In the genomic region with DNA sequence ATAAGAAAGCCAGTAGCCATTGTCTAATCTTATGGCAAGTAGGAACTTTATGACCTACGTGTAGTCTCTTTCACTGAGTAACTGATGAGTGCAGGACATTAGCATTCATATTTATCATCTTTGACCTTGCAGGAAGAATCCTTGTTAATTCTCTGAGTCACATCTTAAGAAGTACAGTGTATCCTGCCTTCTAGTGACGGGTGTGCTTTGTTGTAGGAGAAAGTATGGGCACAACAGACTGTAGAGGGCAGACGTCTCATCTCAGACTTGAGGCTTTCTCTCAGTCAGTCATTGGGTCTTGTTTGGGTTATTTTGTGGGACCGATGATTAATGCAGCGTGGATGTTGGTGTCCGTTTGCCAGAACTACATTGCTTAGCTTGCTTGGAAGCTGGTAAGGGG, we compare ENCODE assay signal across 11 cellular contexts. TPM values are rescaled to one million over a fixed set of nuclear protein-coding genes. Genes with fewer than 3 reads are reported as not detected.
DNase-seq lines count a peak whose midpoint lies in the region; ATAC-seq and TF ChIP-seq lines count a peak whose summit lies in the region.
"Had no signal": no experiment of that assay in that cellular context is flagged by ENCODE, and none has a peak within 500 bp of the region (broad histone marks: within the 10 kb centered on the region; RNA-seq: fewer than 3 reads in every experiment).

No MANE protein-coding gene starts in this region.

- no peak overlapping the region for H2AK5ac ChIP-seq in H9 (ENCODE audit: insufficient read length, low read length)

- no peaks in the 10 kb centered on the region for H3K27me3 ChIP-seq in smooth muscle cell (ENCODE audit: low read depth)
- no peaks in the 10 kb centered on the region for H3K27me3 ChIP-seq in H9 (ENCODE audit: insufficient read depth, low read length)

- DNase-seq in HCEC 1CT (peak; percentile 99), T1000 (lab: John Stamatoyannopoulos, UW) (peak; percentile 51), fibroblast of the aortic adventitia (ENCODE audit: low read depth) (peak; percentile 88), smooth muscle cell (lab: John Stamatoyannopoulos, UW; ENCODE audit: unreplicated experiment) (no peak), NCI-H2171 treated with DMSO at 0.1 percent for 48 hours (lab: John Stamatoyannopoulos, UW) (no peak), H9 (no peak)
- no peak for DNase-seq in activated naive CD4-positive, alpha-beta T cell treated with anti-CD3 and anti-CD28 coated beads, Interleukin-2, amount 50 U/mL, for 72 hours (ENCODE audit: low spot score in 2 of 2)
- DNase-seq: central memory CD4-positive, alpha-beta T cell; T-helper 1 cell had no signal

- no peak overlapping the region for H3K4me3 Mint-ChIP-seq in H9
- H3K4me3 Mint-ChIP-seq: nephron had no signal

- no peaks in the 10 kb centered on the region for H3K9me3 Mint-ChIP-seq in activated naive CD4-positive, alpha-beta T cell treated with anti-CD3 and anti-CD28 coated beads, Interleukin-2, amount 50 U/mL, for 72 hours
- H3K9me3 Mint-ChIP-seq in H9 = no peaks in the 10 kb centered on the region
- H3K9me3 Mint-ChIP-seq: nephron had no signal

- no peak overlapping the region for H3K4ac ChIP-seq in H9 (ENCODE audit: low read depth, low read length)

- no peak for ATAC-seq in activated naive CD4-positive, alpha-beta T cell treated with anti-CD3 and anti-CD28 coated beads, Interleukin-2, amount 50 U/mL, for 72 hours

- no peak overlapping the region for H2BK5ac ChIP-seq in H9 (ENCODE audit: insufficient read length, low read length)

- H3K79me2 ChIP-seq in smooth muscle cell (ENCODE audit: low read depth) (peaks cover 5% of the 10 kb centered on the region), H9 (ENCODE audit: insufficient read depth, low read length) (no peaks in the 10 kb centered on the region)

- 27% methylated on average over 6 of the region's 6 CpGs for WGBS in smooth muscle cell (ENCODE audit: low lambda C conversion rate)
- no CpG with 5 or more reads among the region's 6 CpGs for WGBS in H9 (ENCODE audit: extremely low coverage, insufficient read length, low lambda C conversion rate)

- H2AFZ ChIP-seq in smooth muscle cell (ENCODE audit: low read depth) (no peak overlapping the region), H9 (ENCODE audit: low read length) (no peak overlapping the region)

- H3K36me3 Mint-ChIP-seq in activated naive CD4-positive, alpha-beta T cell treated with anti-CD3 and anti-CD28 coated beads, Interleukin-2, amount 50 U/mL, for 72 hours = peaks cover 3 to 4% of the 10 kb centered on the region in 2 donors
- peaks cover 9 to 39% (median 32%) of the 10 kb centered on the region in 3 experiments; a peak in 6 of 7 replicates for H3K36me3 Mint-ChIP-seq in H9 (ENCODE audit: insufficient read depth in 1 of 3, low read depth in 3 of 3)

- TF ChIP-seq CTCF in fibroblast of the aortic adventitia (IDR thresholded peaks at IDR 0.05; ENCODE audit: insufficient read depth, low read length) (peak; percentile 63), smooth muscle cell (IDR thresholded peaks at IDR 0.05; ENCODE audit: borderline replicate concordance, insufficient read depth, poor library complexity, severe bottlenecking) (peak; percentile 23), H9 (conservative IDR thresholded peaks at IDR 0.05) (no peak)

- peaks cover under 1 to 1% of the 10 kb centered on the region in 2 experiments; a peak in 2 of 4 replicates for H3K4me1 Mint-ChIP-seq in H9

- peaks cover 7% of the 10 kb centered on the region for H3K36me3 ChIP-seq in smooth muscle cell (ENCODE audit: low read depth)

- no peaks in the 10 kb centered on the region for H3K23me2 ChIP-seq in H9 (ENCODE audit: insufficient read length, low read depth, low read length, poor library complexity, severe bottlenecking)

- H3K14ac ChIP-seq in H9 (ENCODE audit: insufficient read depth, low read length) = no peak overlapping the region

- H3K27ac Mint-ChIP-seq in activated naive CD4-positive, alpha-beta T cell treated with anti-CD3 and anti-CD28 coated beads, Interleukin-2, amount 50 U/mL, for 72 hours = no peak overlapping the region
- H3K27ac Mint-ChIP-seq in H9 = peak overlapping the region in 1 of 3 experiments; percentile 11; a peak in 1 of 7 replicates
- H3K27ac Mint-ChIP-seq: nephron had no signal

- H3K4me1 ChIP-seq in smooth muscle cell (ENCODE audit: low read depth) = no peaks in the 10 kb centered on the region
- H3K4me1 ChIP-seq in H9 (ENCODE audit: insufficient read depth, low read length) = no peaks in the 10 kb centered on the region

- no peak overlapping the region for H3K23ac ChIP-seq in H9 (ENCODE audit: insufficient read length, low read depth, low read length)

- no peak overlapping the region for H2BK12ac ChIP-seq in H9 (ENCODE audit: insufficient read length, low read depth, low read length)

- H4K20me1 ChIP-seq in smooth muscle cell (ENCODE audit: low read depth) (no peaks in the 10 kb centered on the region), H9 (ENCODE audit: control insufficient read depth, insufficient read depth, insufficient read length) (no peaks in the 10 kb centered on the region)

- H4K8ac ChIP-seq in H9 (replicated peaks; ENCODE audit: insufficient read length, low read depth, low read length) = no peak overlapping the region

- no peak overlapping the region for H2BK20ac ChIP-seq in H9 (ENCODE audit: low read depth, low read length, poor library complexity, severe bottlenecking)

- H3K9ac ChIP-seq in smooth muscle cell (ENCODE audit: low read depth) (peak overlapping the region; percentile 75), H9 (ENCODE audit: extremely low read depth, insufficient read length, low read length) (no peak overlapping the region)

- H3K27me3 Mint-ChIP-seq in H9 (ENCODE audit: low read depth) = no peaks in the 10 kb centered on the region

- H3K4me3 ChIP-seq in fibroblast of the aortic adventitia (ENCODE audit: low read depth, low read length) = no peak overlapping the region
- no peak overlapping the region for H3K4me3 ChIP-seq in smooth muscle cell
- H3K4me3 ChIP-seq: thoracic aorta had no signal

- no peak overlapping the region for H3K56ac ChIP-seq in H9 (ENCODE audit: insufficient read length, low read depth, low read length)

- H3K27ac ChIP-seq in smooth muscle cell (ENCODE audit: low read depth) = peak overlapping the region; percentile 97
- no peak overlapping the region for H3K27ac ChIP-seq in H9 (ENCODE audit: insufficient read length, low read depth, low read length)
- H3K27ac ChIP-seq: thoracic aorta had no signal

- H2BK120ac ChIP-seq in H9 (ENCODE audit: low read depth, low read length, poor library complexity, severe bottlenecking) = no peak overlapping the region

- H3K9me3 ChIP-seq in smooth muscle cell (replicated peaks; ENCODE audit: low read depth) = no peaks in the 10 kb centered on the region
- H3K9me3 ChIP-seq in H9 (ENCODE audit: control insufficient read depth, low read depth, low read length) = no peaks in the 10 kb centered on the region
- H3K9me3 ChIP-seq: thoracic aorta had no signal

- no peak overlapping the region for H4K5ac ChIP-seq in H9 (ENCODE audit: insufficient read length, low read depth, low read length)

- peaks cover 11% of the 10 kb centered on the region for H3F3A ChIP-seq in smooth muscle cell (ENCODE audit: low read depth)

- no peaks in the 10 kb centered on the region for H3K79me1 ChIP-seq in H9 (ENCODE audit: insufficient read depth, low read depth, low read length, poor library complexity, severe bottlenecking)

- no peak overlapping the region for H3K18ac ChIP-seq in H9 (ENCODE audit: insufficient read length, low read depth, low read length)

- no peak overlapping the region for H2BK15ac ChIP-seq in H9 (ENCODE audit: low read depth, low read length)

- H4K91ac ChIP-seq in H9 (ENCODE audit: insufficient read length, low read depth, low read length) = no peak overlapping the region

- H3K4me2 ChIP-seq in smooth muscle cell = peak overlapping the region; percentile 54
- H3K4me2 ChIP-seq in H9 (ENCODE audit: insufficient read depth, insufficient read length, low read length) = no peak overlapping the region

- H3T11ph ChIP-seq in H9 (ENCODE audit: low read length) = no peak overlapping the region

RNA-seq across cellular contexts. Expression of gene RNF214, which starts 6.8 kb away (rescaled TPM):
- total RNA-seq in fibroblast of the aortic adventitia (ENCODE audit: low replicate concordance) (15.4 and 19.3 TPM in 2 replicates), smooth muscle cell (12.6 and 15.8 TPM in 2 replicates), H9 (2021) (25.4 and 26.0 TPM in 2 replicates)
- 10.9 and 17.3 TPM in 2 replicates for polyA plus RNA-seq in smooth muscle cell
- 10 to 100 TPM; 13.3 to 21.6 TPM for total RNA-seq in activated naive CD4-positive, alpha-beta T cell treated with anti-CD3 and anti-CD28 coated beads, Interleukin-2, amount 50 U/mL, for 72 hours

RNA-seq across cellular contexts. Expression of gene PCSK7, which starts 7.4 kb away (rescaled TPM):
- total RNA-seq in fibroblast of the aortic adventitia (ENCODE audit: low replicate concordance) (42.6 and 46.3 TPM in 2 replicates), smooth muscle cell (20.8 and 36.4 TPM in 2 replicates), H9 (2021) (50.7 and 53.9 TPM in 2 replicates)
- polyA plus RNA-seq in smooth muscle cell = 23.5 and 40.7 TPM in 2 replicates
- 100 to 1,000 TPM; 126 to 201 TPM for total RNA-seq in activated naive CD4-positive, alpha-beta T cell treated with anti-CD3 and anti-CD28 coated beads, Interleukin-2, amount 50 U/mL, for 72 hours

RNA-seq across cellular contexts. Expression of gene TAGLN, which starts 40.1 kb away (rescaled TPM):
- 369 and 631 TPM in 2 replicates for total RNA-seq in fibroblast of the aortic adventitia (ENCODE audit: low replicate concordance)
- 1,972 and 2,130 TPM in 2 replicates for total RNA-seq in smooth muscle cell
- polyA plus RNA-seq in smooth muscle cell = 2,069 and 2,250 TPM in 2 replicates
- total RNA-seq in activated naive CD4-positive, alpha-beta T cell treated with anti-CD3 and anti-CD28 coated beads, Interleukin-2, amount 50 U/mL, for 72 hours = 1 to 10 TPM; 1.5 to 5.4 TPM
- total RNA-seq in H9 (2021) = 176 and 188 TPM in 2 replicates

RNA-seq across cellular contexts. Expression of gene BACE1-AS, which starts 51.9 kb away (rescaled TPM):
- total RNA-seq in fibroblast of the aortic adventitia (ENCODE audit: low replicate concordance) (5.1 and 8.5 TPM in 2 replicates), smooth muscle cell (3.5 and 6.6 TPM in 2 replicates), H9 (2021) (9.4 and 9.9 TPM in 2 replicates)
- 1.9 and 7.5 TPM in 2 replicates for polyA plus RNA-seq in smooth muscle cell
- total RNA-seq in activated naive CD4-positive, alpha-beta T cell treated with anti-CD3 and anti-CD28 coated beads, Interleukin-2, amount 50 U/mL, for 72 hours = 1 to 10 TPM; 3.1 to 7.0 TPM

Comparison
In these comparisons a context has a peak if more than half of its experiments do, and no peak if none do; other contexts are left out.
1. DNase-seq: peak in HCEC 1CT (single experiment), T1000 (single experiment) and fibroblast of the aortic adventitia (single experiment); none in smooth muscle cell (single experiment), NCI-H2171 treated with DMSO at 0.1 percent for 48 hours (single experiment), activated naive CD4-positive, alpha-beta T cell treated with anti-CD3 and anti-CD28 coated beads, Interleukin-2, amount 50 U/mL, for 72 hours (0 of 2) and H9 (single experiment).
2. RNA of gene TAGLN, which starts 40.1 kb away (total RNA-seq): 1,972 to 2,130 TPM in smooth muscle cell, 369 to 631 TPM in fibroblast of the aortic adventitia and 176 to 188 TPM in H9; 1.5 to 5.4 TPM in activated naive CD4-positive, alpha-beta T cell treated with anti-CD3 and anti-CD28 coated beads, Interleukin-2, amount 50 U/mL, for 72 hours; every median in the first group is over 10 times any median in the second.